Comparison of ENCODE assay signal across 8 cellular contexts in genomic region chr1:110003747-110004428, GRCh38. TPM values are rescaled to one million over a fixed set of nuclear protein-coding genes. Genes with fewer than 3 reads are reported as not detected.
DNase-seq lines count a peak whose midpoint lies in the region; ATAC-seq and TF ChIP-seq lines count a peak whose summit lies in the region.

No MANE protein-coding gene starts in this region.

- no peak overlapping the region for H3K4me3 ChIP-seq in BLaER1

- DNase-seq in HPDE6-E6E7 (ENCODE audit: extremely low spot score) (peak; percentile 96), T1000 (lab: John Stamatoyannopoulos, UW) (peak; percentile 78), ecto neural progenitor cell (ENCODE audit: low spot score) (peak; percentile 64), mesothelial cell of epicardium (ENCODE audit: low spot score in 2 of 2, unreplicated experiment in 2 of 2) (peak in 1 of 2 experiments; percentile 59), substantia nigra (lab: John Stamatoyannopoulos, UW) (peak in 5 of 49 donors; percentile 25 to 68 (median 33)), NCI-H1436 treated with DMSO at 0.1 percent for 48 hours (lab: John Stamatoyannopoulos, UW) (no peak)

- peaks cover 90% of the 10 kb centered on the region for H4K20me1 ChIP-seq in BLaER1

- no peak for TF ChIP-seq CTCF in mesothelial cell of epicardium (IDR thresholded peaks at IDR 0.05; ENCODE audit: unreplicated experiment)

- H3K36me3 ChIP-seq in BLaER1, result peaks cover 18% of the 10 kb centered on the region

- no peaks in the 10 kb centered on the region for H3K27me3 Mint-ChIP-seq in mesothelial cell of epicardium (ENCODE audit: low read depth)

- H3K27ac ChIP-seq in BLaER1, result peak overlapping the region; percentile 7
- H3K27ac ChIP-seq in substantia nigra (ENCODE audit: low read depth, low read length, poor library complexity, severe bottlenecking), result peak overlapping the region; percentile 8

- H3K9me3 ChIP-seq in BLaER1, result no peaks in the 10 kb centered on the region

- peaks cover 54% of the 10 kb centered on the region for H3K4me1 Mint-ChIP-seq in mesothelial cell of epicardium

- H3K4me1 ChIP-seq in BLaER1, result peaks cover 44% of the 10 kb centered on the region

- no peaks in the 10 kb centered on the region for H3K36me3 Mint-ChIP-seq in mesothelial cell of epicardium

- peak overlapping the region; percentile 27 for H3K4me3 Mint-ChIP-seq in mesothelial cell of epicardium

- no peak overlapping the region for H3K9ac ChIP-seq in BLaER1

- no peaks in the 10 kb centered on the region for H3K9me3 Mint-ChIP-seq in mesothelial cell of epicardium

- no peaks in the 10 kb centered on the region for H3K27me3 ChIP-seq in BLaER1

- H3K27ac Mint-ChIP-seq in mesothelial cell of epicardium, result peak overlapping the region; percentile 92

- peak; percentile 88 for ATAC-seq in GM19395 (IDR thresholded peaks at IDR 0.05; ENCODE audit: unreplicated experiment)

- peak overlapping the region; percentile 56 for H3K4me2 ChIP-seq in BLaER1

RNA-seq across cellular contexts. Expression of gene AHCYL1, which starts 19.3 kb away (rescaled TPM):
- 98.7 to 102 TPM (median 102 TPM) in 3 replicates for total RNA-seq in mesothelial cell of epicardium

RNA-seq across cellular contexts. Expression of gene STRIP1, which starts 30.5 kb away (rescaled TPM):
- 93.8 to 99.2 TPM (median 96.0 TPM) in 3 replicates for total RNA-seq in mesothelial cell of epicardium
